ENCODE assay signal across 24 cellular contexts in genomic region chr2:26899500-26900164, GRCh38. TPM values are rescaled to one million over a fixed set of nuclear protein-coding genes. Genes with fewer than 3 reads are reported as not detected.
DNase-seq lines count a peak whose midpoint lies in the region; FAIRE-seq and TF ChIP-seq lines count a peak whose summit lies in the region.
"Had no signal": no experiment of that assay in that cellular context is flagged by ENCODE, and none has a peak within 500 bp of the region (broad histone marks: within the 10 kb centered on the region; RNA-seq: fewer than 3 reads in every experiment).

No MANE protein-coding gene starts in this region.

- peaks cover 21% of the 10 kb centered on the region for H3K4me1 Mint-ChIP-seq in endodermal cell
- peaks cover 19% of the 10 kb centered on the region for H3K4me1 Mint-ChIP-seq in type B pancreatic cell (ENCODE audit: unreplicated experiment)
- no peaks in the 10 kb centered on the region for H3K4me1 Mint-ChIP-seq in activated CD4-positive, alpha-beta memory T cell treated with anti-CD3 and anti-CD28 coated beads for 36 hours (ENCODE audit: low read depth)
- H3K4me1 Mint-ChIP-seq: CD4-positive, CD25-positive, alpha-beta regulatory T cell; CD8-positive, alpha-beta memory T cell; IgD-negative memory B cell had no signal

- no peak for TF ChIP-seq POLR2A in GM12891 (IDR thresholded peaks at IDR 0.05; ENCODE audit: low read depth, low read length)

- POLR2A ChIA-PET in activated CD4-positive, alpha-beta memory T cell treated with anti-CD3 and anti-CD28 coated beads for 36 hours (lab: Charles Lee) = no interaction called here

- H3K4me2 ChIP-seq in neuronal stem cell (ENCODE audit: insufficient read depth, low read length, poor library complexity, severe bottlenecking) = no peak overlapping the region
- H3K4me2 ChIP-seq: GM23338 had no signal

- H3K27me3 ChIP-seq in endodermal cell (ENCODE audit: control insufficient read depth, insufficient read depth, low read length, poor library complexity, severe bottlenecking) = no peaks in the 10 kb centered on the region
- no peaks in the 10 kb centered on the region for H3K27me3 ChIP-seq in neuronal stem cell (ENCODE audit: control insufficient read depth in 3 of 3, insufficient read depth in 3 of 3, low read depth in 1 of 3, low read length in 3 of 3)
- H3K27me3 ChIP-seq: BE2C had no signal

- peaks cover 14% of the 10 kb centered on the region for H3K79me1 ChIP-seq in neuronal stem cell (ENCODE audit: low read depth, low read length)

- H4K91ac ChIP-seq in neuronal stem cell (ENCODE audit: low read depth, low read length, poor library complexity) = no peak overlapping the region

- H3K36me3 ChIP-seq in endodermal cell (ENCODE audit: control insufficient read depth, insufficient read depth, low read length) = no peaks in the 10 kb centered on the region
- H3K36me3 ChIP-seq in neuronal stem cell (replicated peaks in 1 of 2; ENCODE audit: control insufficient read depth in 2 of 2, insufficient read depth in 2 of 2, low read length in 2 of 2) = peaks cover 36 to 94% of the 10 kb centered on the region in 2 donors

- H2AK5ac ChIP-seq in neuronal stem cell (ENCODE audit: low read depth, low read length) = no peak overlapping the region

- H2BK120ac ChIP-seq in neuronal stem cell (ENCODE audit: low read depth, low read length) = no peak overlapping the region

- H3K4me3 ChIP-seq in endodermal cell (ENCODE audit: low read length) = no peak overlapping the region
- H3K4me3 ChIP-seq in neuronal stem cell (ENCODE audit: low read length in 2 of 2) = no peak overlapping the region
- H3K4me3 ChIP-seq: GM12878, GM23338 had no signal

- H3K4me1 ChIP-seq in endodermal cell (ENCODE audit: control insufficient read depth, insufficient read depth, low read length) (no peaks in the 10 kb centered on the region), neuronal stem cell (ENCODE audit: control insufficient read depth in 2 of 2, insufficient read depth in 1 of 2, low read depth in 1 of 2, low read length in 2 of 2) (peaks cover 15 to 23% of the 10 kb centered on the region in 2 donors)
- H3K4me1 ChIP-seq: BE2C had no signal

- H3K27me3 Mint-ChIP-seq in endodermal cell (ENCODE audit: insufficient read depth) = peaks cover 11% of the 10 kb centered on the region
- no peaks in the 10 kb centered on the region for H3K27me3 Mint-ChIP-seq in type B pancreatic cell
- H3K27me3 Mint-ChIP-seq in activated CD4-positive, alpha-beta memory T cell treated with anti-CD3 and anti-CD28 coated beads for 36 hours = no peaks in the 10 kb centered on the region

- TF ChIP-seq CTCF in endodermal cell (conservative IDR thresholded peaks at IDR 0.05) = no peak
- no peak for TF ChIP-seq CTCF in type B pancreatic cell (conservative IDR thresholded peaks at IDR 0.05)

- H3K23ac ChIP-seq in neuronal stem cell (ENCODE audit: low read depth, low read length, poor library complexity) = no peak overlapping the region

- no peak overlapping the region for H2BK5ac ChIP-seq in neuronal stem cell (ENCODE audit: low read length)

- H3K4me3 Mint-ChIP-seq in endodermal cell = no peak overlapping the region
- H3K4me3 Mint-ChIP-seq in type B pancreatic cell = no peak overlapping the region
- no peak overlapping the region for H3K4me3 Mint-ChIP-seq in activated CD4-positive, alpha-beta memory T cell treated with anti-CD3 and anti-CD28 coated beads for 36 hours
- H3K4me3 Mint-ChIP-seq: CD4-positive, CD25-positive, alpha-beta regulatory T cell; CD8-positive, alpha-beta memory T cell; GM23338; IgD-negative memory B cell had no signal

- H4K8ac ChIP-seq in neuronal stem cell (ENCODE audit: low read depth, low read length) = no peak overlapping the region

- peak overlapping the region; percentile 88 for H3K27ac ChIP-seq in caudate nucleus (ENCODE audit: low read depth, low read length)
- H3K27ac ChIP-seq in endodermal cell (ENCODE audit: low read depth, low read length) = no peak overlapping the region
- H3K27ac ChIP-seq in neuronal stem cell (replicated peaks; ENCODE audit: low read length) = no peak overlapping the region

- no peak for FAIRE-seq in GM12891 (lab: Jason Lieb, UNC)
- FAIRE-seq: A204.1, GM12878, HepG2 had no signal

- H3K9me3 ChIP-seq in endodermal cell (ENCODE audit: control insufficient read depth, low read length) (peaks cover 6% of the 10 kb centered on the region), neuronal stem cell (replicated peaks in 1 of 2; ENCODE audit: control insufficient read depth in 2 of 2, insufficient read depth in 1 of 2, low read depth in 1 of 2, low read length in 2 of 2) (peaks cover 0 to 3% of the 10 kb centered on the region in 2 donors)
- H3K9me3 ChIP-seq: BE2C had no signal

- no peak overlapping the region for H2BK12ac ChIP-seq in neuronal stem cell (ENCODE audit: low read length)

- H2AFZ ChIP-seq in neuronal stem cell (ENCODE audit: low read length) = no peak overlapping the region
- H2AFZ ChIP-seq: GM23338 had no signal

- H3K9me3 Mint-ChIP-seq in endodermal cell (no peaks in the 10 kb centered on the region), type B pancreatic cell (no peaks in the 10 kb centered on the region)
- H3K9me3 Mint-ChIP-seq in activated CD4-positive, alpha-beta memory T cell treated with anti-CD3 and anti-CD28 coated beads for 36 hours = no peaks in the 10 kb centered on the region
- H3K9me3 Mint-ChIP-seq: GM23338 had no signal

- no peak for DNase-seq in caudate nucleus (lab: John Stamatoyannopoulos, UW)
- peak; percentile 27 for DNase-seq in endodermal cell
- no peak for DNase-seq in neuronal stem cell (ENCODE audit: low spot score)
- DNase-seq in type B pancreatic cell (ENCODE audit: extremely low spot score, unreplicated experiment) = peak; percentile 40
- DNase-seq in NCI-H524 treated with DMSO at 0.1 percent for 48 hours (lab: John Stamatoyannopoulos, UW) = no peak
- DNase-seq in activated CD4-positive, alpha-beta memory T cell treated with anti-CD3 and anti-CD28 coated beads for 36 hours = no peak
- DNase-seq in GOT3 (lab: John Stamatoyannopoulos, UW) = no peak
- DNase-seq in GM12891 (ENCODE audit: insufficient read length, low spot score) = no peak
- DNase-seq: ACHN; BE2C; C1 segment of cervical spinal cord; CD4-positive, CD25-positive, alpha-beta regulatory T cell; CD8-positive, alpha-beta memory T cell; COR-L47; DMS 273 treated with DMSO at 0.1 percent for 48 hours; DMS53; DND-41; EL; H7 had no signal

- H3K4ac ChIP-seq in neuronal stem cell (ENCODE audit: low read length) = no peak overlapping the region

- CTCF ChIA-PET in activated CD4-positive, alpha-beta memory T cell treated with anti-CD3 and anti-CD28 coated beads for 36 hours (lab: Charles Lee) = interaction anchor here (0.7 to 1.8 kb wide), 3 partner anchors 23 to 53 kb away, joined by 3 to 6 read pairs (median 4); no protein-coding TSS in a partner anchor

- H3K14ac ChIP-seq in neuronal stem cell (ENCODE audit: low read length) = no peak overlapping the region

- no peak overlapping the region for H3K18ac ChIP-seq in neuronal stem cell (ENCODE audit: low read length)

- H3K9ac ChIP-seq in endodermal cell (ENCODE audit: extremely low read depth, low read length, poor library complexity, severe bottlenecking) (no peak overlapping the region), neuronal stem cell (ENCODE audit: low read depth, low read length, poor library complexity) (peak overlapping the region; percentile 50)

- H3K27ac Mint-ChIP-seq in endodermal cell = no peak overlapping the region
- H3K27ac Mint-ChIP-seq in type B pancreatic cell = no peak overlapping the region
- no peak overlapping the region for H3K27ac Mint-ChIP-seq in activated CD4-positive, alpha-beta memory T cell treated with anti-CD3 and anti-CD28 coated beads for 36 hours
- H3K27ac Mint-ChIP-seq: CD4-positive, CD25-positive, alpha-beta regulatory T cell; CD8-positive, alpha-beta memory T cell; GM23338; IgD-negative memory B cell had no signal

- H2BK15ac ChIP-seq in neuronal stem cell (ENCODE audit: low read length) = no peak overlapping the region

- no peaks in the 10 kb centered on the region for H3K36me3 Mint-ChIP-seq in endodermal cell (ENCODE audit: low read depth)
- H3K36me3 Mint-ChIP-seq in type B pancreatic cell = no peaks in the 10 kb centered on the region
- H3K36me3 Mint-ChIP-seq in activated CD4-positive, alpha-beta memory T cell treated with anti-CD3 and anti-CD28 coated beads for 36 hours = no peaks in the 10 kb centered on the region
- H3K36me3 Mint-ChIP-seq: CD4-positive, CD25-positive, alpha-beta regulatory T cell; CD8-positive, alpha-beta memory T cell had no signal

- intact Hi-C loops in activated CD4-positive, alpha-beta memory T cell treated with anti-CD3 and anti-CD28 coated beads for 36 hours (cut with micrococcal nuclease) = no loop called here

- WGBS in endodermal cell (ENCODE audit: insufficient coverage in 1 of 2, insufficient read length in 1 of 2), 2 experiments = 86 to 100% methylated on average over 5 to 6 of the region's 6 CpGs
- no CpG with 5 or more reads among the region's 6 CpGs for WGBS in neuronal stem cell (ENCODE audit: extremely low coverage in 2 of 2, insufficient read length in 2 of 2, insufficient replicate concordance in 1 of 2), 2 donors

TF ChIP-seq in GM12891, 5 proteins besides CTCF, POLR2A, EP300 and RAD21:
- TF ChIP-seq PAX5 (IDR thresholded peaks at IDR 0.05; ENCODE audit: insufficient read depth, low read length, severe bottlenecking) = no peak
- TF ChIP-seq POLR2AphosphoS5 (IDR thresholded peaks at IDR 0.05; ENCODE audit: low read depth, low read length) = no peak
- no peak for TF ChIP-seq TAF1 (IDR thresholded peaks at IDR 0.05; ENCODE audit: low read depth, low read length)
- TF ChIP-seq SPI1 (IDR thresholded peaks at IDR 0.05; ENCODE audit: low read depth, low read length) = no peak
- TF ChIP-seq POU2F2 (IDR thresholded peaks at IDR 0.05; ENCODE audit: low read depth, low read length) = no peak

RNA-seq across cellular contexts. Expression of gene DPYSL5, which starts 51.7 kb away (rescaled TPM):
- total RNA-seq in endodermal cell = 1 to 10 TPM; 3.1 to 3.5 TPM
- 115 TPM for polyA plus RNA-seq in endodermal cell (2013, experiment 1 of 2)
- polyA plus RNA-seq in endodermal cell (2013, experiment 2 of 2) = 106 TPM
- 77.1 TPM for polyA plus RNA-seq in neuronal stem cell (2013, experiment 1 of 2)
- polyA plus RNA-seq in neuronal stem cell (2013, experiment 2 of 2) = 77.6 TPM
- total RNA-seq in type B pancreatic cell (ENCODE audit: low replicate concordance) = 8.5 and 51.1 TPM in 2 replicates
- not detected for total RNA-seq in activated CD4-positive, alpha-beta memory T cell treated with anti-CD3 and anti-CD28 coated beads for 36 hours
- not detected for polyA plus RNA-seq in GM12891 (2012; ENCODE audit: low read depth, missing spikeins)
- total RNA-seq: CD4-positive, CD25-positive, alpha-beta regulatory T cell; CD8-positive, alpha-beta memory T cell; GM12878; HepG2 had no signal
- polyA plus RNA-seq: CD4-positive, CD25-positive, alpha-beta regulatory T cell; CD8-positive, alpha-beta memory T cell; GM12878; IgD-negative memory B cell had no signal

Comparison
In these comparisons a context has a peak if more than half of its experiments do, and no peak if none do; other contexts are left out.
1. DNase-seq: peak in endodermal cell (single experiment) and type B pancreatic cell (single experiment); none in caudate nucleus (0 of 61), neuronal stem cell (single experiment), NCI-H524 treated with DMSO at 0.1 percent for 48 hours (single experiment), activated CD4-positive, alpha-beta memory T cell treated with anti-CD3 and anti-CD28 coated beads for 36 hours (single experiment), GOT3 (single experiment) and GM12891 (single experiment).